14 cellular contexts compared by ENCODE assay signal in the genomic region with DNA sequence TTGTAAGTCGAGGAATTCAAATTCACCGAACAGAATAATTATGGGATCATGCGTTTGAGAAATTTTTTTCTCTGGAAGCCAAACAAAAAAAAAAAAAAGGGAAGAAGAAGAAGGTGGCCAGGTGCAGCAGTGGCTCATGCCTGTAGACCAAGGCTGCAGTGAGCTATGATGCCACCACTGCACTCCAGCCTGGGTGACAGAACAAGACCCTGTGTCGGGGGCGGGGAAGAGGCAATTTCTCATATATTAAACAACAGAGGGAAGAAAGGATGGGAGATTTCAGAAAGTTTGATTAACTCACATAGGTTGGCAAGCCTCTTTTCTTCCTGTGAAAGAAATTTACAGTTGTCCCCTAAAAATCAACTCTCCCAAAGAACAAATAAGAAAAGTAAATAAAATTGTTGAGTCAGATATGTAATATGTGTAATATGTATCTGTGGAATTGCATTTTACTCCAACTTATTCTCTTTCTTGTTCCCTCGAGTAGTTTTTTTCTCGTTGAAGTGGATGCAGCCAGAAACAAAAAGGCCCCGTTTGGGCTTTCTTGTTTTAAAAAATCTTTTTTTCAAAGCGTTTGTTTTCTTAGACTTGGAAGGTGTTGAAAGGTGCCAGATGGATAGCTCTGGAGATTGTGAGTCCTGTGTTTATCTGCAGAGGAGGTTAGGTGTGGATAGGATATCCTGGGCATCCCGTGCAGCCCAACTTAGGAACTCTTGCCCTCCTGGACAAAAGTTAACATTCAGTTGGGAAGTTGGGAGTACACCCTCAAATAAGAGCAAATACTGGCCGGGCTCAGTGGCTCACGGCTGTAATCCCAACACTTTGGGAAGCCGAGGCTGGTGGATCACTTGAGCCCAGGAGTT. TPM values are rescaled to one million over a fixed set of nuclear protein-coding genes. Genes with fewer than 3 reads are reported as not detected.
DNase-seq lines count a peak whose midpoint lies in the region; ATAC-seq and TF ChIP-seq lines count a peak whose summit lies in the region.
"Had no signal": no experiment of that assay in that cellular context is flagged by ENCODE, and none has a peak within 500 bp of the region (broad histone marks: within the 10 kb centered on the region; RNA-seq: fewer than 3 reads in every experiment).

No MANE protein-coding gene starts in this region.

- H3K4me3 Mint-ChIP-seq in GM23338 (no peak overlapping the region), nephron progenitor cell (no peak overlapping the region)
- H3K4me3 Mint-ChIP-seq: CD14-positive monocyte; CD8-positive, alpha-beta T cell had no signal

- H3K79me2 ChIP-seq in GM23338 (replicated peaks; ENCODE audit: insufficient read depth) = no peaks in the 10 kb centered on the region

- H3K36me3 Mint-ChIP-seq in GM23338 (ENCODE audit: low read depth) = no peaks in the 10 kb centered on the region
- no peaks in the 10 kb centered on the region for H3K36me3 Mint-ChIP-seq in nephron progenitor cell (ENCODE audit: low read depth)
- H3K36me3 Mint-ChIP-seq: CD14-positive monocyte; CD8-positive, alpha-beta T cell had no signal

- 81% methylated on average over 13 of the region's 13 CpGs for WGBS in lower leg skin, 2 donors

- POLR2A ChIA-PET in Panc1 (lab: Charles Lee) = no interaction called here

- H3K9me3 ChIP-seq in Panc1 (ENCODE audit: control insufficient read depth, insufficient read depth, low read depth, low read length) = no peaks in the 10 kb centered on the region
- H3K9me3 ChIP-seq: HAP-1 had no signal

- peak overlapping the region; percentile 23 for H2AFZ ChIP-seq in GM23338

- H3K27me3 ChIP-seq in GM23338 (ENCODE audit: insufficient read depth) (no peaks in the 10 kb centered on the region), Panc1 (ENCODE audit: control insufficient read depth, insufficient read depth, low read length) (no peaks in the 10 kb centered on the region)

- H3K4me1 Mint-ChIP-seq in GM23338 (no peaks in the 10 kb centered on the region), nephron progenitor cell (peaks cover 11% of the 10 kb centered on the region)
- H3K4me1 Mint-ChIP-seq: CD14-positive monocyte had no signal

- no peak overlapping the region for H3K27ac Mint-ChIP-seq in GM23338
- H3K27ac Mint-ChIP-seq in nephron progenitor cell = peak overlapping the region; percentile 33
- H3K27ac Mint-ChIP-seq: CD8-positive, alpha-beta T cell had no signal

- no peak overlapping the region for H3K4me3 ChIP-seq in GM23338
- no peak overlapping the region for H3K4me3 ChIP-seq in Panc1 (ENCODE audit: low read depth in 2 of 2, low read length in 2 of 2)
- no peak overlapping the region for H3K4me3 ChIP-seq in lower leg skin (ENCODE audit: low read depth, poor library complexity, severe bottlenecking)
- H3K4me3 ChIP-seq: HAP-1 had no signal

- H3K9me3 Mint-ChIP-seq in GM23338 (no peaks in the 10 kb centered on the region), nephron progenitor cell (peaks cover 14% of the 10 kb centered on the region)
- H3K9me3 Mint-ChIP-seq: CD8-positive, alpha-beta T cell had no signal

- H3K36me3 ChIP-seq in GM23338 (ENCODE audit: insufficient read depth) = no peaks in the 10 kb centered on the region
- no peaks in the 10 kb centered on the region for H3K36me3 ChIP-seq in Panc1 (ENCODE audit: control insufficient read depth, insufficient read depth, low read length)
- H3K36me3 ChIP-seq: HAP-1 had no signal

- no peaks in the 10 kb centered on the region for H3F3A ChIP-seq in GM23338 (replicated peaks; ENCODE audit: low read depth)

- TF ChIP-seq POLR2A in lower leg skin (IDR thresholded peaks at IDR 0.05) = no peak

- TF ChIP-seq CTCF in GM23338 (conservative IDR thresholded peaks at IDR 0.05; ENCODE audit: low read depth in 2 of 2) = no peak
- no peak for TF ChIP-seq CTCF in Panc1 (IDR thresholded peaks at IDR 0.05)
- TF ChIP-seq CTCF in nephron progenitor cell (IDR thresholded peaks at IDR 0.05) = no peak
- no peak for TF ChIP-seq CTCF in lower leg skin (IDR thresholded peaks at IDR 0.05)

- H3K4me1 ChIP-seq in GM23338 (ENCODE audit: insufficient read depth) (no peaks in the 10 kb centered on the region), Panc1 (ENCODE audit: control insufficient read depth, insufficient read depth, low read length) (peaks cover 6% of the 10 kb centered on the region; the same call in 1 of the 2 replicates)
- H3K4me1 ChIP-seq: HAP-1 had no signal

- CTCF ChIA-PET in Panc1 (lab: Charles Lee) = no interaction called here

- no peaks in the 10 kb centered on the region for H3K27me3 Mint-ChIP-seq in GM23338 (ENCODE audit: insufficient read depth, low read depth, poor library complexity)
- peaks cover 3% of the 10 kb centered on the region for H3K27me3 Mint-ChIP-seq in nephron progenitor cell (ENCODE audit: low read depth, poor library complexity)

- H3K27ac ChIP-seq in GM23338 (ENCODE audit: low read depth) (no peak overlapping the region), Panc1 (ENCODE audit: low read length) (no peak overlapping the region)

- H3K4me2 ChIP-seq in GM23338 = no peak overlapping the region

- no peaks in the 10 kb centered on the region for H3K9me2 ChIP-seq in GM23338 (ENCODE audit: insufficient read depth)

- in situ Hi-C loops in Panc1 (cut with HindIII; ENCODE audit: low pct_unique_long_range_greater_than_20kb, low sequenced_read_pairs) = no loop called here

- no TSS peak for BruUV-seq in Panc1 (replicated peaks; lab: Mats Ljungman, UMichigan)

- no peak for ATAC-seq in GM23338
- ATAC-seq in Panc1 = peak; percentile 81
- ATAC-seq in left lobe of liver = no peak
- ATAC-seq in HG03280 (IDR thresholded peaks at IDR 0.05; ENCODE audit: unreplicated experiment) = no peak
- ATAC-seq: CD8-positive, alpha-beta T cell had no signal

- intact Hi-C loops in Panc1 (cut with micrococcal nuclease; ENCODE audit: unreplicated experiment) (no loop called here), lower leg skin (cut with DNase I; ENCODE audit: low total_unique reads) (no loop called here)

- H4K20me1 ChIP-seq in GM23338 (replicated peaks; ENCODE audit: insufficient read depth) = no peaks in the 10 kb centered on the region

- DNase-seq in NCI-H82 (lab: John Stamatoyannopoulos, UW) (peak; percentile 22), NCI-H82 treated with DMSO at 0.1 percent for 48 hours (lab: John Stamatoyannopoulos, UW; ENCODE audit: unreplicated experiment) (no peak), GM23338 (ENCODE audit: low spot score) (no peak), Panc1 (ENCODE audit: low read depth, low spot score) (no peak), nephron progenitor cell (no peak), left lobe of liver (ENCODE audit: low spot score) (no peak), lower leg skin (ENCODE audit: low spot score in 2 of 2) (no peak)
- DNase-seq: CD8-positive, alpha-beta T cell; COR-L47; DMS79 treated with DMSO at 0.1 percent for 48 hours; EL had no signal

TF ChIP-seq in GM23338, 12 proteins besides CTCF, POLR2A, EP300 and RAD21 (continues in another document):
- TF ChIP-seq POLR2AphosphoS5 (IDR thresholded peaks at IDR 0.05; ENCODE audit: low read depth) = no peak
- no peak for TF ChIP-seq JUNB (IDR thresholded peaks at IDR 0.05; ENCODE audit: unreplicated experiment)
- no peak for TF ChIP-seq NANOG (IDR thresholded peaks at IDR 0.05; ENCODE audit: borderline replicate concordance)

RNA-seq across cellular contexts. Expression of a gene that starts 25.4 kb away (rescaled TPM):
- 43.0 and 45.4 TPM in 2 replicates for total RNA-seq in GM23338 (2014; rRNA removed; shearing (Covaris generic))
- 14.5 and 16.5 TPM in 2 replicates for polyA plus RNA-seq in GM23338 (2016; fragmentation: Nextera tagmentation; extraction: Ambion mirVana)
- total RNA-seq in Panc1 (2021; ENCODE audit: unreplicated experiment) (33.6 TPM), left lobe of liver (3.4 TPM), lower leg skin (10 to 100 TPM in 3 of 4 donors, 1 to 10 TPM in 1; 9.6 to 18.3 (median 12.9) TPM)
- polyA plus RNA-seq in Panc1 (2012; ENCODE audit: insufficient read length) = 17.2 TPM
